16 cellular contexts compared by ENCODE assay signal in genomic region chr9:23342296-23342695, GRCh38.
A peak's percentile ranks its signal among the peaks of the same experiment; 100 is the strongest.
DNase-seq lines count a peak whose midpoint lies in the region; ATAC-seq, FAIRE-seq and TF ChIP-seq lines count a peak whose summit lies in the region.
"Had no signal": no experiment of that assay in that cellular context is flagged by ENCODE, and none has a peak within 500 bp of the region (broad histone marks: within the 10 kb centered on the region; RNA-seq: fewer than 3 reads in every experiment).

No MANE protein-coding gene starts in this region.

- peak overlapping the region; percentile 31 for H3K4me2 ChIP-seq in endothelial cell of umbilical vein (ENCODE audit: insufficient read depth, low read length)

- H3K9me3 ChIP-seq in endothelial cell of umbilical vein (replicated peaks; ENCODE audit: control insufficient read depth, insufficient read depth, low read length) (no peaks in the 10 kb centered on the region), WERI-Rb-1 (ENCODE audit: severe bottlenecking) (peaks cover 3% of the 10 kb centered on the region)

- intact Hi-C loops in endothelial cell of umbilical vein (cut with micrococcal nuclease) (loop anchor here (10.0 kb wide), 1 partner anchor 217 kb away; no protein-coding TSS in a partner anchor), dorsolateral prefrontal cortex (cut with DNase I) (no loop called here)

- BruUV-seq in endothelial cell of umbilical vein (replicated peaks; lab: Mats Ljungman, UMichigan): no TSS peak

- FAIRE-seq in endothelial cell of umbilical vein (lab: Jason Lieb, UNC): peak; percentile 74
- FAIRE-seq: G401.6, islet of Langerhans, K562 had no signal

- H3K36me3 ChIP-seq in ACC112 (ENCODE audit: insufficient read depth, low read length): no peaks in the 10 kb centered on the region
- no peaks in the 10 kb centered on the region for H3K36me3 ChIP-seq in endothelial cell of umbilical vein (ENCODE audit: control insufficient read depth in 2 of 2, extremely low read depth in 1 of 2, insufficient read depth in 2 of 2, low read length in 2 of 2)
- H3K36me3 ChIP-seq in brain microvascular endothelial cell (replicated peaks): no peaks in the 10 kb centered on the region
- H3K36me3 ChIP-seq in WERI-Rb-1: no peaks in the 10 kb centered on the region

- H4K20me1 ChIP-seq in endothelial cell of umbilical vein (replicated peaks; ENCODE audit: control insufficient read depth, extremely low read depth, insufficient read depth, low read length): no peaks in the 10 kb centered on the region

- in situ Hi-C loops in brain microvascular endothelial cell (cut with HindIII; ENCODE audit: low pct_ligation_motif_present, low sequenced_read_pairs): no loop called here

- H3K27me3 ChIP-seq in ACC112 (ENCODE audit: insufficient read depth, low read length) (no peaks in the 10 kb centered on the region), endothelial cell of umbilical vein (ENCODE audit: control insufficient read depth in 2 of 2, insufficient read depth in 2 of 2, low read length in 2 of 2) (no peaks in the 10 kb centered on the region), brain microvascular endothelial cell (replicated peaks) (no peaks in the 10 kb centered on the region), WERI-Rb-1 (ENCODE audit: insufficient read depth, low read depth, severe bottlenecking) (no peaks in the 10 kb centered on the region), dorsolateral prefrontal cortex (no peaks in the 10 kb centered on the region)

- dilution Hi-C loops in endothelial cell of umbilical vein (cut with MboI; ENCODE audit: extremely low pct_ligation_motif_present, low sequenced_read_pairs): no loop called here

- H3K9ac ChIP-seq in endothelial cell of umbilical vein (replicated peaks; ENCODE audit: extremely low read depth, insufficient read depth, low read length): peak overlapping the region; percentile 7

- TF ChIP-seq POLR2A in endothelial cell of umbilical vein (IDR thresholded peaks at IDR 0.05; ENCODE audit: low read depth, low read length): no peak

- TF ChIP-seq CTCF in endothelial cell of umbilical vein (IDR thresholded peaks at IDR 0.05; ENCODE audit: extremely low read depth in 1 of 2, insufficient read depth in 1 of 2, low read depth in 1 of 2, low read length in 2 of 2): no peak
- no peak for TF ChIP-seq CTCF in brain microvascular endothelial cell (IDR thresholded peaks at IDR 0.05; ENCODE audit: low read depth, low read length, missing control alignments)
- TF ChIP-seq CTCF in WERI-Rb-1 (IDR thresholded peaks at IDR 0.05; ENCODE audit: low read depth, low read length): no peak
- TF ChIP-seq CTCF in dorsolateral prefrontal cortex (IDR thresholded peaks at IDR 0.05 in 54 of 56, conservative IDR thresholded peaks at IDR 0.05 in 2 of 56; ENCODE audit: low read depth in 1 of 56, partially characterized antibody in 56 of 56): no peak

- H3K79me2 ChIP-seq in ACC112 (ENCODE audit: control insufficient read depth, insufficient read depth, low read length, unreplicated experiment) (no peaks in the 10 kb centered on the region), endothelial cell of umbilical vein (ENCODE audit: control insufficient read depth, insufficient read depth, low read length) (no peaks in the 10 kb centered on the region)

- POLR2A ChIA-PET in endothelial cell of umbilical vein (lab: Charles Lee): no interaction called here

- peaks cover 8% of the 10 kb centered on the region for H3K4me1 ChIP-seq in ACC112 (ENCODE audit: control insufficient read depth, insufficient read depth, low read length, unreplicated experiment)
- H3K4me1 ChIP-seq in endothelial cell of umbilical vein (ENCODE audit: control insufficient read depth, extremely low read depth, insufficient read depth, low read length): peaks cover 17% of the 10 kb centered on the region

- no peak overlapping the region for H2AFZ ChIP-seq in ACC112 (ENCODE audit: low read length, unreplicated experiment)
- H2AFZ ChIP-seq in endothelial cell of umbilical vein (ENCODE audit: low read depth, low read length): peak overlapping the region; percentile 41

- ATAC-seq in GM21381 (IDR thresholded peaks at IDR 0.05; ENCODE audit: unreplicated experiment): no peak
- ATAC-seq: HCT116, K562 had no signal

- no peaks in the 10 kb centered on the region for H3K9me1 ChIP-seq in endothelial cell of umbilical vein (replicated peaks; ENCODE audit: control insufficient read depth, extremely low read depth, insufficient read depth, low read length)

- DNase-seq in NCI-H226 (peak; percentile 56), endothelial cell of umbilical vein (ENCODE audit: low read depth, low spot score) (peak; percentile 75), midbrain (lab: John Stamatoyannopoulos, UW) (peak; percentile 5), brain microvascular endothelial cell (no peak), WERI-Rb-1 (no peak), dorsolateral prefrontal cortex (no peak)
- DNase-seq: activated CD8-positive, alpha-beta memory T cell treated with anti-CD3 and anti-CD28 coated beads for 24 hours; COR-L47; glutamatergic neuron; stimulated activated CD4-positive, alpha-beta T cell treated with anti-CD3 and anti-CD28 coated beads, Interleukin-2, amount 100 ng/mL, for 24 hours had no signal

- CTCF ChIA-PET in endothelial cell of umbilical vein (lab: Charles Lee): no interaction called here

- peak overlapping the region; percentile 15; the same call in 1 of the 2 replicates for H3K4me3 ChIP-seq in ACC112 (ENCODE audit: low read depth, low read length)
- no peak overlapping the region for H3K4me3 ChIP-seq in endothelial cell of umbilical vein (replicated peaks in 1 of 3; ENCODE audit: insufficient read depth in 1 of 3, low read depth in 1 of 3, low read length in 3 of 3)
- H3K4me3 ChIP-seq in brain microvascular endothelial cell (ENCODE audit: low read depth, low read length): no peak overlapping the region
- no peak overlapping the region for H3K4me3 ChIP-seq in WERI-Rb-1 (ENCODE audit: low read depth, low read length)
- H3K4me3 ChIP-seq in dorsolateral prefrontal cortex: peak overlapping the region in 5 of 59 donors; percentile 0 to 39 (median 15)
- H3K4me3 ChIP-seq: K562 had no signal

- H3K27ac ChIP-seq in ACC112 (ENCODE audit: low read depth, low read length) (peak overlapping the region; percentile 41; the same call in 1 of the 2 replicates), endothelial cell of umbilical vein (ENCODE audit: insufficient read depth, low read depth, low read length) (peak overlapping the region; percentile 8), brain microvascular endothelial cell (no peak overlapping the region), WERI-Rb-1 (no peak overlapping the region), dorsolateral prefrontal cortex (no peak overlapping the region)

TF ChIP-seq in endothelial cell of umbilical vein, 7 proteins besides CTCF, POLR2A, EP300 and RAD21:
- TF ChIP-seq MYC (IDR thresholded peaks at IDR 0.05; ENCODE audit: low read depth, low read length) (no peak), JUN (IDR thresholded peaks at IDR 0.05; ENCODE audit: borderline replicate concordance, insufficient read depth, insufficient read length, low read depth) (peak; percentile 47), GATA2 (IDR thresholded peaks at IDR 0.05; ENCODE audit: insufficient read depth, insufficient read length, low read depth, low read length) (peak; percentile 91)

Comparison
In these comparisons a context has a peak if more than half of its experiments do, and no peak if none do; other contexts are left out.
1. H3K27ac ChIP-seq: peak in ACC112 (single experiment) and endothelial cell of umbilical vein (single experiment); none in brain microvascular endothelial cell (single experiment), WERI-Rb-1 (single experiment) and dorsolateral prefrontal cortex (0 of 59).
2. DNase-seq: peak in NCI-H226 (single experiment), endothelial cell of umbilical vein (single experiment) and midbrain (single experiment); none in brain microvascular endothelial cell (single experiment), WERI-Rb-1 (single experiment) and dorsolateral prefrontal cortex (0 of 10).